ENCODE assay signal across 20 cellular contexts in genomic region chr15:79560384-79560783, GRCh38.
"Had no signal": no experiment of that assay in that cellular context is flagged by ENCODE, and none has a peak within 500 bp of the region (broad histone marks: within the 10 kb centered on the region; RNA-seq: fewer than 3 reads in every experiment).

No MANE protein-coding gene starts in this region.

- H3K36me3 Mint-ChIP-seq: immature natural killer cell, memory B cell, mesothelial cell of epicardium had no signal

- ATAC-seq: left cardiac atrium, left colon, left lobe of liver, left lung, left ventricle myocardium superior, lower lobe of right lung, mucosa of descending colon had no signal

- H3K4me3 Mint-ChIP-seq: immature natural killer cell, memory B cell, mesothelial cell of epicardium had no signal

- H3K4me1 Mint-ChIP-seq: immature natural killer cell, memory B cell, mesothelial cell of epicardium had no signal

- H3K27ac Mint-ChIP-seq: immature natural killer cell, memory B cell, mesothelial cell of epicardium had no signal

- DNase-seq: hippocampal formation, hypothalamus, immature natural killer cell, islet precursor cell, kidney, kidney glomerular epithelial cell, left cardiac atrium, left colon, left ventricle myocardium inferior, left ventricle myocardium superior, lower lobe of right lung, mammary epithelial cell, mesenchymal stem cell, mesendoderm, midbrain, mucosa of descending colon had no signal

- H3K9me3 Mint-ChIP-seq: memory B cell, mesothelial cell of epicardium had no signal
